ENCODE assay signal across 23 cellular contexts in genomic region chr3:33491697-33492096, GRCh38. TPM values are rescaled to one million over a fixed set of nuclear protein-coding genes. Genes with fewer than 3 reads are reported as not detected.
DNase-seq lines count a peak whose midpoint lies in the region; ATAC-seq, FAIRE-seq and TF ChIP-seq lines count a peak whose summit lies in the region.
"Had no signal": no experiment of that assay in that cellular context is flagged by ENCODE, and none has a peak within 500 bp of the region (broad histone marks: within the 10 kb centered on the region; RNA-seq: fewer than 3 reads in every experiment).

No MANE protein-coding gene starts in this region.

- no peaks in the 10 kb centered on the region for H4K20me1 ChIP-seq in IMR-90 (ENCODE audit: insufficient read depth, low read length)
- H4K20me1 ChIP-seq in K562 (replicated peaks; ENCODE audit: control insufficient read depth, insufficient read depth, low read length), result no peaks in the 10 kb centered on the region
- H4K20me1 ChIP-seq: BLaER1 treated with 17β-estradiol and CSF1 and Interleukin-3, amounts not matched to agents 10 nM and 100 nM had no signal

- H4K91ac ChIP-seq in IMR-90 (ENCODE audit: insufficient read depth, low read depth, low read length), result no peak overlapping the region

- no peak for ATAC-seq in IMR-90 (ENCODE audit: low read depth)
- no peak for ATAC-seq in K562
- ATAC-seq in GM18867 (IDR thresholded peaks at IDR 0.05; ENCODE audit: unreplicated experiment), result no peak
- no peak for ATAC-seq in HG02852 (IDR thresholded peaks at IDR 0.05; ENCODE audit: unreplicated experiment)
- ATAC-seq: GM12878, GM23338, HCT116 had no signal

- no peak overlapping the region for H2BK15ac ChIP-seq in IMR-90 (ENCODE audit: low read depth, low read length)

- no peaks in the 10 kb centered on the region for H3K79me1 ChIP-seq in IMR-90 (ENCODE audit: low read depth in 1 of 2, low read length in 2 of 2)

- 100% methylated on average over 1 of the region's 4 CpGs; no CpG with 5 or more reads in 1 of the 2 experiments for WGBS in IMR-90 (ENCODE audit: extremely low coverage in 2 of 2, insufficient read length in 1 of 2), 2 experiments
- 51% methylated on average over 4 of the region's 4 CpGs for WGBS in K562 (ENCODE audit: insufficient coverage, low coverage, missing lambda C conversion rate)

- no peak overlapping the region for H2AK9ac ChIP-seq in IMR-90 (replicated peaks; ENCODE audit: low read depth, low read length, poor library complexity)

- no TSS peak for BruUV-seq in IMR-90 (replicated peaks; lab: Mats Ljungman, UMichigan)
- no TSS peak for BruUV-seq in K562 (replicated peaks; lab: Mats Ljungman, UMichigan)

- no peaks in the 10 kb centered on the region for H3K27me3 ChIP-seq in IMR-90 (ENCODE audit: control insufficient read depth, insufficient read depth, low read length)
- H3K27me3 ChIP-seq in K562 (ENCODE audit: control insufficient read depth in 2 of 2, insufficient read depth in 2 of 2, low read length in 2 of 2), result no peaks in the 10 kb centered on the region
- H3K27me3 ChIP-seq in BE2C, result no peaks in the 10 kb centered on the region
- H3K27me3 ChIP-seq: BLaER1 treated with 17β-estradiol and CSF1 and Interleukin-3, amounts not matched to agents 10 nM and 100 nM had no signal

- no peak overlapping the region for H3K4me3 Mint-ChIP-seq in nephron progenitor cell
- H3K4me3 Mint-ChIP-seq: B cell; CD14-positive monocyte; CD4-positive, alpha-beta T cell; CD8-positive, alpha-beta memory T cell; GM23338; H9; HFFc6 had no signal

- CTCF ChIA-PET in IMR-90 (lab: Yijun Ruan, JAX) (no interaction called here), K562 (lab: Yijun Ruan, JAX; ENCODE audit: low intra/inter-chr PET ratio) (no interaction called here)

- H3K36me3 Mint-ChIP-seq in nephron progenitor cell (ENCODE audit: low read depth), result no peaks in the 10 kb centered on the region

- H3K27ac Mint-ChIP-seq in nephron progenitor cell, result peak overlapping the region; percentile 76
- H3K27ac Mint-ChIP-seq: B cell; CD14-positive monocyte; CD4-positive, alpha-beta T cell; CD8-positive, alpha-beta memory T cell; GM23338; HFFc6 had no signal

- no peak overlapping the region for H3K23ac ChIP-seq in IMR-90 (ENCODE audit: low read depth, low read length)

- TF ChIP-seq RAD21 in IMR-90 (IDR thresholded peaks at IDR 0.05; ENCODE audit: low read length) (no peak), K562 (CRISPR knock-in tag; conservative IDR thresholded peaks at IDR 0.05 in 1 of 2, IDR thresholded peaks at IDR 0.05 in 1 of 2) (no peak)

- H3K27me3 Mint-ChIP-seq in nephron progenitor cell (ENCODE audit: low read depth, poor library complexity), result peaks cover 2% of the 10 kb centered on the region
- H3K27me3 Mint-ChIP-seq: B cell; CD4-positive, alpha-beta T cell; CD8-positive, alpha-beta memory T cell had no signal

- in situ Hi-C loops in IMR-90 (cut with MboI; ENCODE audit: low sequenced_read_pairs), result no loop called here
- in situ Hi-C loops in K562 (cut with MboI), result no loop called here

- POLR2A ChIA-PET in IMR-90 (lab: Charles Lee; ENCODE audit: unreplicated experiment), result no interaction called here
- POLR2A ChIA-PET in K562 (lab: Yijun Ruan, JAX), result no interaction called here

- intact Hi-C loops in IMR-90 (cut with micrococcal nuclease), result no loop called here
- intact Hi-C loops in K562 (cut with micrococcal nuclease), result no loop called here

- no peak overlapping the region for H3K4me2 ChIP-seq in IMR-90 (ENCODE audit: low read depth, low read length)
- no peak overlapping the region for H3K4me2 ChIP-seq in K562 (ENCODE audit: insufficient read depth, low read length)
- H3K4me2 ChIP-seq: GM23338 had no signal

- H4K5ac ChIP-seq in IMR-90 (ENCODE audit: low read depth, low read length), result no peak overlapping the region

- no peaks in the 10 kb centered on the region for H3K4me1 ChIP-seq in IMR-90 (ENCODE audit: control insufficient read depth, insufficient read depth, low read length)
- peaks cover 4 to 7% of the 10 kb centered on the region in 2 experiments; a peak in 4 of 5 replicates for H3K4me1 ChIP-seq in K562 (replicated peaks in 1 of 2; ENCODE audit: control insufficient read depth in 2 of 2, insufficient read depth in 2 of 2, low read length in 2 of 2)
- H3K4me1 ChIP-seq in BE2C, result no peaks in the 10 kb centered on the region

- no peak for TF ChIP-seq EP300 in K562 (IDR thresholded peaks at IDR 0.05; ENCODE audit: low read length)

- H3K27ac ChIP-seq in IMR-90 (ENCODE audit: insufficient read depth, low read length) (no peak overlapping the region), K562 (ENCODE audit: extremely low read depth, low read depth, low read length) (no peak overlapping the region)
- H3K27ac ChIP-seq: BLaER1 treated with 17β-estradiol and CSF1 and Interleukin-3, amounts not matched to agents 10 nM and 100 nM had no signal

- H4K8ac ChIP-seq in IMR-90 (ENCODE audit: low read depth in 2 of 2, low read length in 2 of 2), result no peak overlapping the region

- no peak overlapping the region for H3K18ac ChIP-seq in IMR-90 (ENCODE audit: low read depth, low read length)

- no peaks in the 10 kb centered on the region for H3K36me3 ChIP-seq in IMR-90 (ENCODE audit: control insufficient read depth, insufficient read depth, low read length)
- H3K36me3 ChIP-seq in K562 (ENCODE audit: control insufficient read depth, insufficient read depth, low read length), result no peaks in the 10 kb centered on the region
- H3K36me3 ChIP-seq in BE2C, result no peaks in the 10 kb centered on the region

- no peak for TF ChIP-seq POLR2A in IMR-90 (IDR thresholded peaks at IDR 0.05; ENCODE audit: low read depth, low read length)
- TF ChIP-seq POLR2A in K562 (conservative IDR thresholded peaks at IDR 0.05), result no peak

- H3K56ac ChIP-seq in IMR-90 (ENCODE audit: extremely low read depth, insufficient read depth, low read length), result no peak overlapping the region

- no peaks in the 10 kb centered on the region for H3K79me2 ChIP-seq in K562 (ENCODE audit: control insufficient read depth, insufficient read depth, low read length)

- H2AFZ ChIP-seq in IMR-90 (replicated peaks; ENCODE audit: low read length, poor library complexity), result no peak overlapping the region
- no peak overlapping the region for H2AFZ ChIP-seq in K562 (ENCODE audit: low read depth, low read length)
- H2AFZ ChIP-seq: GM23338 had no signal

- no peak for FAIRE-seq in K562 (lab: Jason Lieb, UNC)
- FAIRE-seq: D721Med, GM12878 had no signal

- H3K9me3 ChIP-seq in IMR-90 (ENCODE audit: control insufficient read depth, insufficient read depth, low read length) (no peaks in the 10 kb centered on the region), K562 (replicated peaks; ENCODE audit: control insufficient read depth, insufficient read depth, low read depth, low read length) (no peaks in the 10 kb centered on the region), BE2C (no peaks in the 10 kb centered on the region)
- H3K9me3 ChIP-seq: BLaER1 treated with 17β-estradiol and CSF1 and Interleukin-3, amounts not matched to agents 10 nM and 100 nM had no signal

- H3K9me3 Mint-ChIP-seq in nephron progenitor cell, result no peaks in the 10 kb centered on the region
- H3K9me3 Mint-ChIP-seq: CD4-positive, alpha-beta T cell; CD8-positive, alpha-beta memory T cell; GM23338; H9; HFFc6 had no signal

- no peak overlapping the region for H2BK20ac ChIP-seq in IMR-90 (ENCODE audit: low read depth, low read length)

- no peak overlapping the region for H3K4ac ChIP-seq in IMR-90 (ENCODE audit: low read depth, low read length)

- dilution Hi-C loops in IMR-90 (cut with HindIII; ENCODE audit: low sequenced_read_pairs, unreplicated experiment), result no loop called here

- H3K9me1 ChIP-seq in IMR-90 (ENCODE audit: insufficient read depth, low read length) (no peaks in the 10 kb centered on the region), K562 (ENCODE audit: control insufficient read depth, insufficient read depth, low read length) (no peaks in the 10 kb centered on the region)

- H2AK5ac ChIP-seq in IMR-90 (ENCODE audit: low read depth, low read length), result no peak overlapping the region

- no peaks in the 10 kb centered on the region for H3K4me1 Mint-ChIP-seq in nephron progenitor cell
- H3K4me1 Mint-ChIP-seq: CD14-positive monocyte; CD8-positive, alpha-beta memory T cell had no signal

- TF ChIP-seq CTCF in IMR-90 (conservative IDR thresholded peaks at IDR 0.05; ENCODE audit: low read depth, low read length) (no peak), K562 (IDR thresholded peaks at IDR 0.05 in 2 of 3, conservative IDR thresholded peaks at IDR 0.05 in 1 of 3; ENCODE audit: insufficient read depth in 2 of 3, low read depth in 1 of 3, low read length in 3 of 3) (no peak), nephron progenitor cell (IDR thresholded peaks at IDR 0.05) (no peak), BE2C (IDR thresholded peaks at IDR 0.05; ENCODE audit: low read depth, low read length) (no peak)

- H3K9ac ChIP-seq in IMR-90 (ENCODE audit: low read depth, low read length) (no peak overlapping the region), K562 (ENCODE audit: insufficient read depth in 1 of 2, low read depth in 2 of 2, low read length in 2 of 2) (no peak overlapping the region)
- H3K9ac ChIP-seq: BLaER1 treated with 17β-estradiol and CSF1 and Interleukin-3, amounts not matched to agents 10 nM and 100 nM had no signal

- H2BK120ac ChIP-seq in IMR-90 (ENCODE audit: low read depth, low read length), result no peak overlapping the region

- H3K14ac ChIP-seq in IMR-90 (replicated peaks; ENCODE audit: low read depth, low read length), result no peak overlapping the region

- DNase-seq in IMR-90 (no peak), OCI-M1 (lab: John Stamatoyannopoulos, UW) (peak; percentile 40), K562 (ENCODE audit: extremely low read depth in 1 of 4, low spot score in 3 of 4) (no peak), nephron progenitor cell (no peak), AG20443 (ENCODE audit: low spot score) (no peak), BE2C (no peak)
- DNase-seq: CD4-positive, alpha-beta T cell; CD8-positive, alpha-beta memory T cell; DMS 273 treated with DMSO at 0.1 percent for 48 hours; DMS79; EL; GDM1; H9; HFFc6 had no signal

- no peak overlapping the region for H3K4me3 ChIP-seq in IMR-90 (ENCODE audit: insufficient read depth, low read depth, low read length)
- H3K4me3 ChIP-seq in K562, result no peak overlapping the region
- no peak overlapping the region for H3K4me3 ChIP-seq in BE2C (ENCODE audit: low read depth, low read length)
- H3K4me3 ChIP-seq: BLaER1 treated with 17β-estradiol and CSF1 and Interleukin-3, amounts not matched to agents 10 nM and 100 nM; GM12878; GM23338 had no signal

- no peak overlapping the region for H2BK5ac ChIP-seq in IMR-90 (ENCODE audit: low read depth, low read length, poor library complexity, severe bottlenecking)

RNA-seq across cellular contexts. Expression of gene UBP1, which starts 51.5 kb away (rescaled TPM):
- 56.3 and 68.6 TPM in 2 replicates for total RNA-seq in IMR-90 (2012; rRNA removed)
- 69.1 and 73.8 TPM in 2 replicates for polyA plus RNA-seq in IMR-90 (2012; rRNA removed)
- polyA plus RNA-seq in IMR-90 (2012; cell fraction: cytosol; rRNA removed), result 12.4 and 31.0 TPM in 2 replicates
- 45.9 and 251 TPM in 2 replicates for polyA plus RNA-seq in IMR-90 (2012; cell fraction: nucleus; rRNA removed; ENCODE audit: low replicate concordance)
- 238 and 355 TPM in 2 replicates for total RNA-seq in K562 (2011; cell fraction: chromatin; rRNA removed; ENCODE audit: low replicate concordance)
- total RNA-seq in K562 (2011; cell fraction: nucleolus; rRNA removed), result 95.6 and 112 TPM in 2 replicates
- 131 and 137 TPM in 2 replicates for total RNA-seq in K562 (2011; cell fraction: nucleoplasm; rRNA removed)
- 46.6 and 56.7 TPM in 2 replicates for total RNA-seq in K562 (2014; rRNA removed)
- 64.0 and 66.0 TPM in 2 replicates for total RNA-seq in K562 (2014; rRNA removed; fragmentation: Illumina TruSeq; extraction: Trizol)
- 78.5 and 85.2 TPM in 2 replicates for total RNA-seq in K562 (2015; rRNA removed; fragmentation: Illumina TruSeq; extraction: Trizol)
- 79.6 and 81.0 TPM in 2 replicates for total RNA-seq in K562 (2021)
- 111 and 139 TPM in 2 replicates for polyA plus RNA-seq in K562 (2011; rRNA removed)
- 33.3 and 46.7 TPM in 2 replicates for polyA plus RNA-seq in K562 (2011; cell fraction: cytosol; rRNA removed)
- polyA plus RNA-seq in K562 (2011; cell fraction: nucleus; rRNA removed), result 222 and 235 TPM in 2 replicates
- polyA plus RNA-seq in K562 (2012), result 42.8 and 72.4 TPM in 2 replicates
- polyA plus RNA-seq in K562 (2014; fragmentation: Illumina TruSeq; extraction: Trizol), result 117 and 143 TPM in 2 replicates
- 10 to 100 TPM; 13.6 to 17.4 TPM for polyA plus RNA-seq in K562 (2014; fragmentation: Nextera tagmentation; extraction: Ambion mirVana)
- 87.5 and 109 TPM in 2 replicates for polyA plus RNA-seq in K562 (2014; rRNA removed)
- 143 and 157 TPM in 2 replicates for polyA minus RNA-seq in K562 (2011; rRNA and poly(A)+ RNA removed)
- polyA minus RNA-seq in K562 (2011; cell fraction: cytosol; rRNA and poly(A)+ RNA removed), result 43.0 and 60.2 TPM in 2 replicates
- 75.7 and 104 TPM in 2 replicates for polyA minus RNA-seq in K562 (2011; cell fraction: nucleus; rRNA and poly(A)+ RNA removed)
- polyA plus RNA-seq in BE2C (2012; ENCODE audit: insufficient read depth, insufficient read length, low read depth), result 36.4 TPM
